ENCODE assay signal across 8 cellular contexts in the genomic region with DNA sequence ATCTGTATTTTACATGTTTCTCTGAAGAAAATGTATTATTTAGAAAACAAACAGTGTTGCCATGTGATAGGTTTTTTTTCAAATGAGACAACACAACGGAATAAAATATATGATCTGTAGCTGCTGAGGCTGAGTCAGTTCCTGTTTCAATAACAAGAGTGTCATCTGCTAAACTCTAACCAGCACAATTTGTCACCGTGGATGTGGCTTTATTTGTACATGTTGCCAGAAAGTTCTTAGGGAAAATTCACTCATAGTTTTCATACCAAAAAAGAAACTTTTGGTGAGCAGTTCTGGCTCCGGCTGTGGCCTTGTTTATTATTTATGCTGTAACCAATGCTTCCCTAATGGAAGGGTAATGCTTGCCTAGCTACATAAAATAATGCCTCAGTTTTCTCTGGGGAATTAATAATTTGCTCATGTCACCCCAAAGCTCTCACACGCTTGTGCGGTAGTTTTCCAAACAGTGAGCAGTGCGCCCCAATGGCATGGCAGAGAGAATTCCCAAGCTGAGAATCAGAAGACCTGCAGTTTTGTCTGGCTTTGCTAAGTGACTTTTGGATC. TPM values are rescaled to one million over a fixed set of nuclear protein-coding genes. Genes with fewer than 3 reads are reported as not detected.
A peak's percentile ranks its signal among the peaks of the same experiment; 100 is the strongest.
DNase-seq lines count a peak whose midpoint lies in the region; ATAC-seq, FAIRE-seq and TF ChIP-seq lines count a peak whose summit lies in the region.

No MANE protein-coding gene starts in this region.

- H3K79me2 ChIP-seq in PC-9 (ENCODE audit: low read depth), result no peaks in the 10 kb centered on the region
- H3K79me2 ChIP-seq in HepG2 (ENCODE audit: insufficient read depth, low read length), result no peaks in the 10 kb centered on the region

- H3K4me3 ChIP-seq in PC-9 (no peak overlapping the region; the same call in 1 of the 2 replicates), HepG2 (replicated peaks in 1 of 3; ENCODE audit: insufficient read depth in 1 of 3, low read depth in 2 of 3, low read length in 3 of 3) (no peak overlapping the region), upper lobe of left lung (no peak overlapping the region)

- H3K4me1 ChIP-seq in PC-9 (replicated peaks; ENCODE audit: insufficient read depth) (peaks cover 60% of the 10 kb centered on the region), HepG2 (ENCODE audit: insufficient read depth, low read length) (peaks cover 77% of the 10 kb centered on the region), upper lobe of left lung (peaks cover 54 to 64% (median 61%) of the 10 kb centered on the region in 4 donors)

- H3K36me3 ChIP-seq in PC-9 (ENCODE audit: low read depth) (no peaks in the 10 kb centered on the region), HepG2 (replicated peaks in 1 of 2; ENCODE audit: control insufficient read depth in 1 of 2, insufficient read depth in 2 of 2, low read length in 2 of 2) (no peaks in the 10 kb centered on the region), upper lobe of left lung (no peaks in the 10 kb centered on the region)

- H3K27me3 ChIP-seq in PC-9 (ENCODE audit: insufficient read depth, low read depth) (no peaks in the 10 kb centered on the region), HepG2 (ENCODE audit: control insufficient read depth in 1 of 2, insufficient read depth in 2 of 2, low read length in 2 of 2) (no peaks in the 10 kb centered on the region), upper lobe of left lung (no peaks in the 10 kb centered on the region)

- H3K9me3 ChIP-seq in PC-9 (ENCODE audit: insufficient read depth, low read depth) (no peaks in the 10 kb centered on the region), HepG2 (ENCODE audit: low read length) (no peaks in the 10 kb centered on the region), upper lobe of left lung (no peaks in the 10 kb centered on the region)

- CTCF ChIA-PET in PC-9 (lab: Charles Lee) (no interaction called here), HepG2 (lab: Yijun Ruan, JAX; ENCODE audit: low intra/inter-chr PET ratio, low total read pairs) (no interaction called here)

- no peak for DNase-seq in GM12891 (ENCODE audit: insufficient read length, low spot score)
- DNase-seq in PC-9, result peak; percentile 13 to 74
- no peak for DNase-seq in HepG2 (ENCODE audit: low spot score)
- no peak for DNase-seq in upper lobe of left lung
- no peak for DNase-seq in NCI-H2171 treated with DMSO at 0.1 percent for 48 hours (lab: John Stamatoyannopoulos, UW)
- DNase-seq in GM20000 (ENCODE audit: low spot score), result no peak

- in situ Hi-C loops in HepG2 (cut with HindIII; ENCODE audit: extremely low pct_ligation_motif_present, low pct_unique_long_range_greater_than_20kb), result no loop called here

- H3K9ac ChIP-seq in HepG2 (ENCODE audit: insufficient read depth, low read depth, low read length), result peak overlapping the region; percentile 19; the same call in 1 of the 2 replicates

- H3K27ac ChIP-seq in PC-9, result peak overlapping the region; percentile 96
- H3K27ac ChIP-seq in angular gyrus (ENCODE audit: low read depth, low read length), result peak overlapping the region; percentile 16
- peak overlapping the region; percentile 35 for H3K27ac ChIP-seq in HepG2 (ENCODE audit: extremely low read length, insufficient read depth, low read length)
- H3K27ac ChIP-seq in upper lobe of left lung, result peak overlapping the region; percentile 85 to 90 (median 88)

- H3K9me2 ChIP-seq in PC-9 (ENCODE audit: insufficient read depth), result no peaks in the 10 kb centered on the region

- H3K4me2 ChIP-seq in PC-9 (peak overlapping the region; percentile 73), HepG2 (ENCODE audit: low read depth, low read length) (no peak overlapping the region)

- TF ChIP-seq RAD21 in HepG2 (CRISPR knock-in tag; IDR thresholded peaks at IDR 0.05), result no peak

- WGBS in HepG2 (ENCODE audit: low lambda C conversion rate), result 76% methylated on average over 6 of the region's 6 CpGs
- 47 to 48% methylated on average over 6 of the region's 6 CpGs for WGBS in upper lobe of left lung, 2 donors

- TF ChIP-seq EP300 in HepG2 (IDR thresholded peaks at IDR 0.05; ENCODE audit: low read depth in 2 of 2, low read length in 2 of 2), result peak in 1 of 2 experiments; percentile 47; a peak in 1 of 4 replicates
- TF ChIP-seq EP300 in HepG2 (CRISPR knock-in tag; IDR thresholded peaks at IDR 0.05; ENCODE audit: borderline replicate concordance), result no peak
- peak in 2 of 4 donors; percentile 93 to 97 for TF ChIP-seq EP300 in upper lobe of left lung (IDR thresholded peaks at IDR 0.05)

- TF ChIP-seq CTCF in PC-9 (conservative IDR thresholded peaks at IDR 0.05), result no peak
- TF ChIP-seq CTCF in HepG2 (CRISPR knock-in tag; IDR thresholded peaks at IDR 0.05), result no peak
- TF ChIP-seq CTCF in upper lobe of left lung (IDR thresholded peaks at IDR 0.05), result no peak
- no peak for TF ChIP-seq CTCF in GM20000 (IDR thresholded peaks at IDR 0.05; ENCODE audit: extremely low read depth, missing control alignments)

- POLR2A ChIA-PET in PC-9 (lab: Charles Lee; ENCODE audit: unreplicated experiment), result interaction anchor here (0.5 to 1.5 kb wide), 5 partner anchors 43 to 958 kb away, joined by 3 to 10 read pairs (median 6); no protein-coding TSS in a partner anchor
- POLR2A ChIA-PET in HepG2 (lab: Yijun Ruan, JAX), result interaction anchor here (1.5 to 7.9 kb wide), 3 partner anchors 11 to 30 kb away, joined by 3 to 217 read pairs (median 3); partner anchors contain the start of gene KLF6

- TF ChIP-seq POLR2A in GM12891 (IDR thresholded peaks at IDR 0.05; ENCODE audit: low read depth, low read length) (no peak), HepG2 (IDR thresholded peaks at IDR 0.05; ENCODE audit: insufficient read depth in 1 of 2, low read depth in 2 of 2, low read length in 2 of 2) (no peak), upper lobe of left lung (IDR thresholded peaks at IDR 0.05) (peak in 1 of 4 donors; percentile 53)

- H4K20me1 ChIP-seq in PC-9 (ENCODE audit: insufficient read depth) (no peaks in the 10 kb centered on the region), HepG2 (ENCODE audit: insufficient read depth, low read length) (no peaks in the 10 kb centered on the region)

- H2AFZ ChIP-seq in PC-9, result no peak overlapping the region
- no peak overlapping the region for H2AFZ ChIP-seq in HepG2 (ENCODE audit: low read length)

- ATAC-seq in HG02763 (IDR thresholded peaks at IDR 0.05; ENCODE audit: unreplicated experiment), result peak; percentile 36
- ATAC-seq in HepG2, result no peak
- ATAC-seq in upper lobe of left lung (ENCODE audit: low FRiP score in 2 of 2), result peak in 1 of 2 donors; percentile 80

- peaks cover 58% of the 10 kb centered on the region for H3F3A ChIP-seq in PC-9 (ENCODE audit: insufficient read depth, low read depth)

- BruUV-seq in PC-9 (replicated peaks; lab: Mats Ljungman, UMichigan), result no TSS peak
- BruUV-seq in HepG2 (replicated peaks; lab: Mats Ljungman, UMichigan), result no TSS peak

- intact Hi-C loops in PC-9 (cut with micrococcal nuclease; ENCODE audit: unreplicated experiment), result loop anchor here (5.0 kb wide), 1 partner anchor 537 kb away; no protein-coding TSS in a partner anchor
- intact Hi-C loops in HepG2 (cut with micrococcal nuclease; ENCODE audit: unreplicated experiment), result no loop called here

- FAIRE-seq in GM12891 (lab: Jason Lieb, UNC), result no peak
- FAIRE-seq in HepG2 (lab: Jason Lieb, UNC), result no peak

TF ChIP-seq in GM12891, 5 proteins besides CTCF, POLR2A, EP300 and RAD21:
- TF ChIP-seq TAF1 (IDR thresholded peaks at IDR 0.05; ENCODE audit: low read depth, low read length), result no peak
- peak; percentile 86 for TF ChIP-seq SPI1 (IDR thresholded peaks at IDR 0.05; ENCODE audit: low read depth, low read length)

TF ChIP-seq in HepG2, 621 proteins besides CTCF, POLR2A, EP300 and RAD21 (continues in another document):
- TF ChIP-seq ZNF75D (CRISPR knock-in tag; IDR thresholded peaks at IDR 0.05; ENCODE audit: borderline replicate concordance), result no peak
- TF ChIP-seq ZNF24 (IDR thresholded peaks at IDR 0.05), result no peak
- TF ChIP-seq ZNF7 (CRISPR knock-in tag; IDR thresholded peaks at IDR 0.05), result no peak
- no peak for TF ChIP-seq ISL2 (CRISPR knock-in tag; IDR thresholded peaks at IDR 0.05)

RNA-seq across cellular contexts. Expression of gene KLF6, which starts 20.3 kb away (rescaled TPM):
- 67.9 TPM for polyA plus RNA-seq in GM12891 (2012; ENCODE audit: low read depth, missing spikeins)
- 27.7 and 41.9 TPM in 2 replicates for total RNA-seq in PC-9 (2021)
- 13.5 and 27.0 TPM in 2 replicates for total RNA-seq in HepG2 (2016; rRNA removed; fragmentation: Illumina TruSeq; extraction: Trizol)
- total RNA-seq in HepG2 (2016; cell fraction: cytosol; rRNA removed; fragmentation: Illumina TruSeq; extraction: Trizol; ENCODE audit: low read depth), result 17.4 and 21.1 TPM in 2 replicates
- total RNA-seq in HepG2 (2016; cell fraction: insoluble cytoplasmic fraction; rRNA removed; fragmentation: Illumina TruSeq; extraction: Trizol), result 13.7 and 28.9 TPM in 2 replicates
- 23.0 and 29.0 TPM in 2 replicates for total RNA-seq in HepG2 (2016; cell fraction: membrane; rRNA removed; fragmentation: Illumina TruSeq; extraction: Trizol)
- 106 and 113 TPM in 2 replicates for total RNA-seq in HepG2 (2016; cell fraction: nucleus; rRNA removed; fragmentation: Illumina TruSeq; extraction: Trizol)
- polyA plus RNA-seq in HepG2 (2011; rRNA removed), result 71.9 and 75.4 TPM in 2 replicates
- 35.6 and 36.3 TPM in 2 replicates for polyA plus RNA-seq in HepG2 (2011; cell fraction: cytosol; rRNA removed)
- 201 and 233 TPM in 2 replicates for polyA plus RNA-seq in HepG2 (2011; cell fraction: nucleus; rRNA removed)
- polyA plus RNA-seq in HepG2 (2012), result 28.6 and 64.6 TPM in 2 replicates
- 2.8 and 3.6 TPM in 2 replicates for polyA plus RNA-seq in HepG2 (2016; cell fraction: cytosol; fragmentation: Illumina TruSeq; extraction: Trizol; ENCODE audit: low read depth)
- polyA plus RNA-seq in HepG2 (2016; cell fraction: insoluble cytoplasmic fraction; fragmentation: Illumina TruSeq; extraction: Trizol; ENCODE audit: low read depth), result 25.4 and 29.8 TPM in 2 replicates
- 11.0 and 14.7 TPM in 2 replicates for polyA plus RNA-seq in HepG2 (2016; cell fraction: membrane; fragmentation: Illumina TruSeq; extraction: Trizol; ENCODE audit: low read depth)
- 165 and 176 TPM in 2 replicates for polyA plus RNA-seq in HepG2 (2016; cell fraction: nucleus; fragmentation: Illumina TruSeq; extraction: Trizol; ENCODE audit: insufficient read depth, low read depth)
- polyA minus RNA-seq in HepG2 (2011; rRNA and poly(A)+ RNA removed; ENCODE audit: low replicate concordance), result 46.3 and 318 TPM in 2 replicates
- 50.8 and 67.4 TPM in 2 replicates for polyA minus RNA-seq in HepG2 (2011; cell fraction: cytosol; rRNA and poly(A)+ RNA removed)
- polyA minus RNA-seq in HepG2 (2011; cell fraction: nucleus; rRNA and poly(A)+ RNA removed), result 544 and 615 TPM in 2 replicates
- total RNA-seq in upper lobe of left lung, result 100 to 1,000 TPM; 164 to 439 (median 249) TPM

Comparison
In these comparisons a context has a peak if more than half of its experiments do, and no peak if none do; other contexts are left out.
1. DNase-seq: peak in PC-9 (2 of 2); none in GM12891 (single experiment), HepG2 (single experiment), upper lobe of left lung (0 of 2), NCI-H2171 treated with DMSO at 0.1 percent for 48 hours (single experiment) and GM20000 (single experiment).
2. H3K27ac ChIP-seq: peak in every context shown above with its lines; median percentile 96 in PC-9; 88 in upper lobe of left lung; 35 in HepG2; 16 in angular gyrus.